Comparison of ENCODE assay signal across 28 cellular contexts in the genomic region with DNA sequence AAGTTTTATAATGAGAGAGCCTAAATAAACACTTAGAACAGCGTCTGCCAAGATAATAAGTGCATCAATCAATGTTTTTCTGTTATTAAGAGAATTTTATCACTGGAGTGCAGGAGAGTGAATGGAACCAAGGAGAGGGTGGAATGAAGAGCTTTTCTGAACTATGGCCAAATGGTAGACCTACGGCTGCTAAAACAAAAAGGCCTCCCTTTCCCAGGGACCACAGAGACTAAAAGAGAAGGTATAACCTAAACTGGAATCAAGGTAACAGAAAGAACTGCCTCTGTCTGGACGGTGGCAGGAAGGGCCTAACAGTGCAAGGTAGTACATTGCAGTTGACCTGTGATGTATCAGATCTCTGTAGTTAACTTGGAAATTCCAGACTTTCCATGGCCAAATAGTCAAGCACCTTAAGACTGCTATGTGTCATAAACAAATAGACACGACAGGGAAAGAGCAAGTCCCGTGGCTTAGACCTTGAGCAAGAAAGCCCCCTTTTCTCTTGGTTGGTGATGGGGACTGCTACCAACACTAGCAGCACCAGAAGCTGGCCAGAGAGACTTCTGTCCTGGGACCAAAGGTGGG.
"Had no signal": no experiment of that assay in that cellular context is flagged by ENCODE, and none has a peak within 500 bp of the region (broad histone marks: within the 10 kb centered on the region; RNA-seq: fewer than 3 reads in every experiment).

No MANE protein-coding gene starts in this region.

- H3K9ac ChIP-seq: parathyroid adenoma had no signal

- H3K36me3 Mint-ChIP-seq: immature natural killer cell; naive B cell; natural killer cell; stimulated activated memory B cell treated with anti-CD40 and anti-IgM and Interleukin-4, amounts not matched to agents 10 μg/mL and 1 μg/mL and 100 μg/mL, for 72 hours had no signal

- H3K27ac ChIP-seq: heart left ventricle, left ventricle myocardium inferior, parathyroid adenoma, psoas muscle, right atrium auricular region, tibial nerve, uterus had no signal

- H3K4me1 ChIP-seq: parathyroid adenoma, uterus had no signal

- DNase-seq: heart left ventricle; hypothalamus; immature natural killer cell; kidney; left ventricle myocardium inferior; mesendoderm; naive B cell; natural killer cell; nucleus accumbens; psoas muscle; small intestine; stimulated activated CD4-positive, alpha-beta T cell treated with anti-CD3 and anti-CD28 coated beads, Interleukin-1b, Interleukin-23, amount 100 ng/mL, for 48 hours; stimulated activated CD4-positive, alpha-beta T cell treated with anti-CD3 and anti-CD28 coated beads, Interleukin-2, amount 100 ng/mL, for 48 hours; stimulated activated CD4-positive, alpha-beta T cell treated with anti-CD3 and anti-CD28 coated beads, Interleukin-4, amount 100 ng/mL, for 4 hours; stimulated activated CD8-positive, alpha-beta memory T cell treated with anti-CD3 and anti-CD28 coated beads, Interleukin-4, amount 100 ng/mL, for 48 hours; stimulated activated naive CD4-positive, alpha-beta T cell treated with Interleukin-2 at 50 U/mL for 16 hours; stimulated activated naive CD8-positive, alpha-beta T cell treated with anti-CD3 and anti-CD28 coated beads, Interleukin-15, amount 100 ng/mL, for 72 hours; substantia nigra; uterus had no signal

- H3K27me3 ChIP-seq: right atrium auricular region, tibial nerve, uterus had no signal

- ATAC-seq: heart left ventricle; natural killer cell; psoas muscle; sciatic nerve; stimulated activated memory B cell treated with anti-CD40 and anti-IgM and Interleukin-4, amounts not matched to agents 10 μg/mL and 1 μg/mL and 100 μg/mL, for 72 hours; stimulated activated naive CD8-positive, alpha-beta T cell treated with anti-CD3 and anti-CD28 coated beads, Interleukin-15, amount 100 ng/mL, for 72 hours had no signal

- H3K36me3 ChIP-seq: heart left ventricle, left ventricle myocardium inferior, right atrium auricular region, tibial nerve, uterus had no signal

- H3K9me3 Mint-ChIP-seq: mesothelial cell of epicardium; natural killer cell; neural crest cell; stimulated activated memory B cell treated with anti-CD40 and anti-IgM and Interleukin-4, amounts not matched to agents 10 μg/mL and 1 μg/mL and 100 μg/mL, for 72 hours; stimulated activated naive CD8-positive, alpha-beta T cell treated with anti-CD3 and anti-CD28 coated beads, Interleukin-15, amount 100 ng/mL, for 72 hours; type B pancreatic cell had no signal

- H3K4me3 ChIP-seq: heart left ventricle, left ventricle myocardium inferior, lung, psoas muscle, right atrium auricular region, tibial nerve, uterus had no signal

- H2AFZ ChIP-seq: parathyroid adenoma had no signal

- H3K4me3 Mint-ChIP-seq: immature natural killer cell; mesothelial cell of epicardium; naive B cell; natural killer cell; neural crest cell; stimulated activated memory B cell treated with anti-CD40 and anti-IgM and Interleukin-4, amounts not matched to agents 10 μg/mL and 1 μg/mL and 100 μg/mL, for 72 hours; stimulated activated naive CD8-positive, alpha-beta T cell treated with anti-CD3 and anti-CD28 coated beads, Interleukin-15, amount 100 ng/mL, for 72 hours had no signal

- H3K27ac Mint-ChIP-seq: immature natural killer cell; mesothelial cell of epicardium; naive B cell; natural killer cell; stimulated activated memory B cell treated with anti-CD40 and anti-IgM and Interleukin-4, amounts not matched to agents 10 μg/mL and 1 μg/mL and 100 μg/mL, for 72 hours; stimulated activated naive CD8-positive, alpha-beta T cell treated with anti-CD3 and anti-CD28 coated beads, Interleukin-15, amount 100 ng/mL, for 72 hours; type B pancreatic cell had no signal

- H3K9me3 ChIP-seq: heart left ventricle, left ventricle myocardium inferior, psoas muscle, right atrium auricular region, tibial nerve, uterus had no signal

- H3K27me3 Mint-ChIP-seq: type B pancreatic cell had no signal
